8 cellular contexts compared by ENCODE assay signal in the genomic region with DNA sequence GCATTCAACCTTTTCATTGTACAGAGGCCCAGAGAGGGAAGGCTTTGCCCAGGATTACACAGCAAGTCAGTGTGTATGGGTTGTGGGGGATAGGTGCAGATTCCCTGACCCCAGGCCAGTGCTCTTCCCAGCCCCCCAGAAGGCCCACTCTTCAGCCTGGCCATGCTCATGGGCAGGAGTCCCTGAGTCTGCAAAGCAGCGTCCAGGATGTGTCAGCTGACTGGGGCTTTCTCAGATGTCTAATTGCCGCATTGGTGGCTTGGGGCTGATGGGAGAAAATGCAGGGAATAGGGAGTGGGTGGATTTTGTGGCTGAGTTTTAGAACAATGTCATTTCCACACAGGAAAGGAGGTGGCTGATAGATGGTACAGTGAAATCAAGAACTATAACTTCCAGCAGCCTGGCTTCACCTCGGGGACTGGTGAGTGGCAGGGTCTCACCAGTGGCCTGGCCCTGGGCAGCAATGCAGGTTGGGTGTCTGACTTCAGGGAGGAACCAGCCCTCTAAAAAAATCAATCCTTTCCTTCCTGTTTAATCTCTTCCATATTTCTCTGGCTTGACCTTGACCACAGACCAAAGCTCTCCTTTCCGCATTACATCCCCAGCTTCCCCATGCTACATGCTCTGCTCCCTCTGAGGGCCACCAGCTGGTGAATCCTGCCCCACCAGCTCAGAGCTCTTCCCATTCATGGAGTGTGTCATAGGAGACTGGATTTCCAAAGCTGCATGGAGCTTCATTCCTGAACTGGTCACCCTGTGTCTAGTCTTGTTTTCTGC. TPM values are rescaled to one million over a fixed set of nuclear protein-coding genes. Genes with fewer than 3 reads are reported as not detected.
DNase-seq lines count a peak whose midpoint lies in the region; ATAC-seq and TF ChIP-seq lines count a peak whose summit lies in the region.
"Had no signal": no experiment of that assay in that cellular context is flagged by ENCODE, and none has a peak within 500 bp of the region (broad histone marks: within the 10 kb centered on the region; RNA-seq: fewer than 3 reads in every experiment).

No MANE protein-coding gene starts in this region.

- H3K36me3 ChIP-seq in spleen: peaks cover 0 to 41% (median 0%) of the 10 kb centered on the region in 6 donors

- DNase-seq in HL-60 (ENCODE audit: low read depth in 1 of 2, low spot score in 1 of 2) (peak; percentile 56 to 64), SKM-1 treated with dmso at 0.1 percent for 144 hours (lab: John Stamatoyannopoulos, UW; ENCODE audit: unreplicated experiment) (peak; percentile 37), fibroblast of mammary gland (ENCODE audit: low read depth) (peak; percentile 64), spleen (no peak), NCI-H2081 treated with DMSO at 0.1 percent for 48 hours (lab: John Stamatoyannopoulos, UW) (no peak), 8988T (no peak)

- no peak overlapping the region for H3K4me3 ChIP-seq in HL-60 (replicated peaks; ENCODE audit: insufficient read depth, low read length)
- H3K4me3 ChIP-seq in fibroblast of mammary gland (ENCODE audit: control insufficient read depth, low read depth, low read length): no peak overlapping the region
- H3K4me3 ChIP-seq in spleen: peak overlapping the region in 1 of 8 donors; percentile 59

- H3K4me1 ChIP-seq in spleen: peaks cover 68 to 97% (median 83%) of the 10 kb centered on the region in 6 donors

- 28 to 60% (median 43%) methylated on average over 4 of the region's 4 CpGs for WGBS in spleen, 5 donors

- no peak for TF ChIP-seq POLR2A in spleen (IDR thresholded peaks at IDR 0.05)

- TF ChIP-seq CTCF in HL-60 (IDR thresholded peaks at IDR 0.05; ENCODE audit: insufficient read depth, low read length) (no peak), fibroblast of mammary gland (conservative IDR thresholded peaks at IDR 0.05; ENCODE audit: control insufficient read depth, insufficient read depth, low read depth, low read length) (no peak), spleen (IDR thresholded peaks at IDR 0.05 in 8 of 11, conservative IDR thresholded peaks at IDR 0.05 in 3 of 11) (no peak)

- H3K9me3 ChIP-seq in spleen: peaks cover 0 to 7% (median 0%) of the 10 kb centered on the region in 8 donors

- no peak for ATAC-seq in GM21619 (IDR thresholded peaks at IDR 0.05; ENCODE audit: unreplicated experiment)
- ATAC-seq: HCT116 had no signal

- H3K27me3 ChIP-seq in HL-60 (ENCODE audit: insufficient read depth, poor library complexity, severe bottlenecking) (no peaks in the 10 kb centered on the region), spleen (replicated peaks in 1 of 7) (no peaks in the 10 kb centered on the region)

- intact Hi-C loops in spleen (cut with DNase I; ENCODE audit: low total_unique reads): no loop called here

- H3K27ac ChIP-seq in HL-60 (replicated peaks) (peak overlapping the region; percentile 94), spleen (peak overlapping the region; percentile 84 to 95 (median 92))

RNA-seq across cellular contexts. Expression of a gene that starts 14.2 kb away (rescaled TPM):
- total RNA-seq in spleen: 10 to 100 TPM; 25.4 to 72.1 (median 42.1) TPM
- polyA plus RNA-seq in spleen: 10 to 100 TPM; 25.2 to 37.5 (median 30.3) TPM

RNA-seq across cellular contexts. Expression of a gene that starts 18.5 kb away (rescaled TPM):
- total RNA-seq in spleen: 1 to 10 TPM in 1 of 7 donors, under 1 TPM in 3, not detected in 3; 0.13 to 1.0 (median 0.46) TPM
- under 1 TPM; 0.03 to 0.09 (median 0.03) TPM for polyA plus RNA-seq in spleen

RNA-seq across cellular contexts. Expression of a gene that starts 40.0 kb away (rescaled TPM):
- total RNA-seq in spleen: 100 to 1,000 TPM; 122 to 166 (median 140) TPM
- polyA plus RNA-seq in spleen: 100 to 1,000 TPM in 2 of 3 donors, 10 to 100 TPM in 1; 92.0 to 176 (median 133) TPM

Comparison
In these comparisons a context has a peak if more than half of its experiments do, and no peak if none do; other contexts are left out.
1. DNase-seq: peak in HL-60 (2 of 2), SKM-1 treated with dmso at 0.1 percent for 144 hours (single experiment) and fibroblast of mammary gland (single experiment); none in spleen (single experiment), NCI-H2081 treated with DMSO at 0.1 percent for 48 hours (single experiment) and 8988T (single experiment).